Comparison of ENCODE assay signal across 8 cellular contexts in genomic region chr4:174714393-174715211, GRCh38.
DNase-seq lines count a peak whose midpoint lies in the region; ATAC-seq lines count a peak whose summit lies in the region.

No MANE protein-coding gene starts in this region.

- ATAC-seq in GM18867 (IDR thresholded peaks at IDR 0.05; ENCODE audit: unreplicated experiment) = peak; percentile 95
- peak; percentile 97 for ATAC-seq in HG02973 (IDR thresholded peaks at IDR 0.05; ENCODE audit: unreplicated experiment)
- peak; percentile 90 for ATAC-seq in left lobe of liver

- DNase-seq in NCI-H2081 (lab: John Stamatoyannopoulos, UW) = peak; percentile 27 to 30
- no peak for DNase-seq in NCI-H2081 treated with DMSO at 0.1 percent for 48 hours (lab: John Stamatoyannopoulos, UW)
- peak; percentile 30 for DNase-seq in NCI-H2227 (lab: John Stamatoyannopoulos, UW; ENCODE audit: unreplicated experiment)
- DNase-seq in astrocyte of the hippocampus (ENCODE audit: low read depth, low spot score) = peak; percentile 53
- no peak for DNase-seq in left lobe of liver (ENCODE audit: low spot score)
- DNase-seq in NCI-H1436 treated with DMSO at 0.1 percent for 48 hours (lab: John Stamatoyannopoulos, UW) = no peak

Comparison
In these comparisons a context has a peak if more than half of its experiments do, and no peak if none do; other contexts are left out.
1. DNase-seq: peak in NCI-H2081 (2 of 2), NCI-H2227 (single experiment) and astrocyte of the hippocampus (single experiment); none in NCI-H2081 treated with DMSO at 0.1 percent for 48 hours (single experiment), left lobe of liver (single experiment) and NCI-H1436 treated with DMSO at 0.1 percent for 48 hours (single experiment).
2. Peak in every context shown above with its lines, with median percentiles within 50 percentile points of each other: ATAC-seq.